Comparison of ENCODE assay signal across 16 cellular contexts in the genomic region with DNA sequence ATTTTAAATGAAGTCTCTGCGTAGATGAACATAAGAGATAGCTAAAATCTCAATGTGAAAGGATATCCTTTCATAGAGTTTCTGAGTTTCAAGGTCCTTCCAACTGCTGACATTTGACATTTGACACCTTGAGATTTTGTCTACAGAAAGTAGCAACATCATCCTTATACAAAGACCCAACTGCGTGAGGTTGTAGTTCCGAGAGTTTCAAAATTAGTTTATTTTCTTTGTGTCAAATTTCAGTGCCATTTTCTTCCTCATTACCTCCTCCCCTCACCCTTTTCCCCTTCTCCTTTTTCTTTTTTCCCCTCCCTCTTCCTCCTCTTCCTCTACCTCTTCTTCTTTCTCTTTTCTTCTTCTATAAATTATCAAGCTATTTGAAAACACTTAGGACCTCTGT. TPM values are rescaled to one million over a fixed set of nuclear protein-coding genes. Genes with fewer than 3 reads are reported as not detected.
DNase-seq lines count a peak whose midpoint lies in the region; ATAC-seq and FAIRE-seq lines count a peak whose summit lies in the region.
"Had no signal": no experiment of that assay in that cellular context is flagged by ENCODE, and none has a peak within 500 bp of the region (broad histone marks: within the 10 kb centered on the region; RNA-seq: fewer than 3 reads in every experiment).

No MANE protein-coding gene starts in this region.

- DNase-seq in activated CD8-positive, alpha-beta memory T cell treated with anti-CD3 and anti-CD28 coated beads, Interleukin-2, amount 10 ng/mL, durations not matched to agents 7 days and 5 days, result no peak
- no peak for DNase-seq in activated CD8-positive, alpha-beta memory T cell treated with anti-CD3 and anti-CD28 coated beads, Interleukin-2, amount 50 U/mL, for 48 hours
- DNase-seq in GM19239 (ENCODE audit: insufficient read length, low spot score) (no peak), SK-N-DZ (ENCODE audit: low spot score) (no peak), amniotic stem cell (lab: John Stamatoyannopoulos, UW) (no peak)
- no peak for DNase-seq in activated CD4-positive, alpha-beta memory T cell treated with anti-CD3 and anti-CD28 coated beads for 36 hours
- DNase-seq in stimulated activated effector memory CD8-positive, alpha-beta T cell treated with anti-CD3 and anti-CD28 coated beads, Interleukin-12 subunit alpha, Interleukin-12 subunit beta, amount 100 ng/mL, for 72 hours (ENCODE audit: low spot score in 2 of 2), result no peak
- DNase-seq: DMS 273 treated with DMSO at 0.1 percent for 48 hours, GF-D8, NCI-H1417, NCI-H187 treated with DMSO at 0.1 percent for 48 hours, NCI-H510A, NCI-H774, PC-9 had no signal

- ATAC-seq in activated CD8-positive, alpha-beta memory T cell treated with anti-CD3 and anti-CD28 coated beads, Interleukin-2, amount 10 ng/mL, durations not matched to agents 7 days and 5 days, result no peak
- ATAC-seq in stimulated activated effector memory CD8-positive, alpha-beta T cell treated with anti-CD3 and anti-CD28 coated beads, Interleukin-12 subunit alpha, Interleukin-12 subunit beta, amount 100 ng/mL, for 72 hours, result no peak

- H3K9me3 Mint-ChIP-seq in activated CD8-positive, alpha-beta memory T cell treated with anti-CD3 and anti-CD28 coated beads, Interleukin-2, amount 10 ng/mL, durations not matched to agents 7 days and 5 days (ENCODE audit: low read depth), result peaks cover 3% of the 10 kb centered on the region
- H3K9me3 Mint-ChIP-seq in activated CD4-positive, alpha-beta memory T cell treated with anti-CD3 and anti-CD28 coated beads for 36 hours, result peaks cover 3% of the 10 kb centered on the region
- H3K9me3 Mint-ChIP-seq in stimulated activated effector memory CD8-positive, alpha-beta T cell treated with anti-CD3 and anti-CD28 coated beads, Interleukin-12 subunit alpha, Interleukin-12 subunit beta, amount 100 ng/mL, for 72 hours, result peaks cover 3% of the 10 kb centered on the region

- POLR2A ChIA-PET in activated CD4-positive, alpha-beta memory T cell treated with anti-CD3 and anti-CD28 coated beads for 36 hours (lab: Charles Lee), result interaction anchor here (1.2 to 3.6 kb wide), 5 partner anchors 20 to 71 kb away, joined by 4 to 31 read pairs (median 4); a partner anchor contains a TSS

- intact Hi-C loops in activated CD4-positive, alpha-beta memory T cell treated with anti-CD3 and anti-CD28 coated beads for 36 hours (cut with micrococcal nuclease), result loop anchor here (1.0 to 2.0 kb wide), 2 partner anchors 20 to 165 kb away; a partner anchor contains a TSS

- CTCF ChIA-PET in activated CD8-positive, alpha-beta memory T cell treated with anti-CD3 and anti-CD28 coated beads, Interleukin-2, amount 10 ng/mL, durations not matched to agents 7 days and 5 days (lab: Charles Lee), result interaction anchor here (1.0 to 9.1 kb wide), 9 partner anchors 7 to 364 kb away, joined by 3 to 141 read pairs (median 47); a partner anchor contains a TSS
- CTCF ChIA-PET in activated CD4-positive, alpha-beta memory T cell treated with anti-CD3 and anti-CD28 coated beads for 36 hours (lab: Charles Lee), result interaction anchor here (0.8 to 4.5 kb wide), 13 partner anchors 7 to 200 kb away, joined by 3 to 36 read pairs (median 5); no protein-coding TSS in a partner anchor

- peak; percentile 26 for FAIRE-seq in GM19239 (lab: Jason Lieb, UNC)
- FAIRE-seq: A204.1 had no signal

- H3K4me1 Mint-ChIP-seq in activated CD8-positive, alpha-beta memory T cell treated with anti-CD3 and anti-CD28 coated beads, Interleukin-2, amount 10 ng/mL, durations not matched to agents 7 days and 5 days, result peaks cover 73% of the 10 kb centered on the region
- H3K4me1 Mint-ChIP-seq in activated CD4-positive, alpha-beta memory T cell treated with anti-CD3 and anti-CD28 coated beads for 36 hours (ENCODE audit: low read depth), result peaks cover 54% of the 10 kb centered on the region
- H3K4me1 Mint-ChIP-seq in stimulated activated effector memory CD8-positive, alpha-beta T cell treated with anti-CD3 and anti-CD28 coated beads, Interleukin-12 subunit alpha, Interleukin-12 subunit beta, amount 100 ng/mL, for 72 hours, result peaks cover 68% of the 10 kb centered on the region

- peaks cover 10% of the 10 kb centered on the region for H3K36me3 Mint-ChIP-seq in activated CD8-positive, alpha-beta memory T cell treated with anti-CD3 and anti-CD28 coated beads, Interleukin-2, amount 10 ng/mL, durations not matched to agents 7 days and 5 days
- no peaks in the 10 kb centered on the region for H3K36me3 Mint-ChIP-seq in activated CD4-positive, alpha-beta memory T cell treated with anti-CD3 and anti-CD28 coated beads for 36 hours
- H3K36me3 Mint-ChIP-seq in stimulated activated effector memory CD8-positive, alpha-beta T cell treated with anti-CD3 and anti-CD28 coated beads, Interleukin-12 subunit alpha, Interleukin-12 subunit beta, amount 100 ng/mL, for 72 hours, result peaks cover 14% of the 10 kb centered on the region

- no peaks in the 10 kb centered on the region for H3K27me3 Mint-ChIP-seq in activated CD8-positive, alpha-beta memory T cell treated with anti-CD3 and anti-CD28 coated beads, Interleukin-2, amount 10 ng/mL, durations not matched to agents 7 days and 5 days
- H3K27me3 Mint-ChIP-seq in activated CD4-positive, alpha-beta memory T cell treated with anti-CD3 and anti-CD28 coated beads for 36 hours, result no peaks in the 10 kb centered on the region

- no peak overlapping the region for H3K4me3 Mint-ChIP-seq in activated CD8-positive, alpha-beta memory T cell treated with anti-CD3 and anti-CD28 coated beads, Interleukin-2, amount 10 ng/mL, durations not matched to agents 7 days and 5 days
- no peak overlapping the region for H3K4me3 Mint-ChIP-seq in activated CD4-positive, alpha-beta memory T cell treated with anti-CD3 and anti-CD28 coated beads for 36 hours
- H3K4me3 Mint-ChIP-seq in stimulated activated effector memory CD8-positive, alpha-beta T cell treated with anti-CD3 and anti-CD28 coated beads, Interleukin-12 subunit alpha, Interleukin-12 subunit beta, amount 100 ng/mL, for 72 hours, result peak overlapping the region; percentile 15

- peak overlapping the region; percentile 65 for H3K27ac Mint-ChIP-seq in activated CD8-positive, alpha-beta memory T cell treated with anti-CD3 and anti-CD28 coated beads, Interleukin-2, amount 10 ng/mL, durations not matched to agents 7 days and 5 days
- H3K27ac Mint-ChIP-seq in activated CD4-positive, alpha-beta memory T cell treated with anti-CD3 and anti-CD28 coated beads for 36 hours, result peak overlapping the region; percentile 66
- peak overlapping the region; percentile 94 for H3K27ac Mint-ChIP-seq in stimulated activated effector memory CD8-positive, alpha-beta T cell treated with anti-CD3 and anti-CD28 coated beads, Interleukin-12 subunit alpha, Interleukin-12 subunit beta, amount 100 ng/mL, for 72 hours

RNA-seq across cellular contexts. Expression of a gene that starts 26.9 kb away (rescaled TPM):
- 10 to 100 TPM; 74.6 to 81.3 TPM for total RNA-seq in activated CD8-positive, alpha-beta memory T cell treated with anti-CD3 and anti-CD28 coated beads, Interleukin-2, amount 10 ng/mL, durations not matched to agents 7 days and 5 days
- total RNA-seq in activated CD4-positive, alpha-beta memory T cell treated with anti-CD3 and anti-CD28 coated beads for 36 hours, result 100 to 1,000 TPM; 171 to 182 TPM
- not detected in 2 replicates for polyA plus RNA-seq in SK-N-DZ (2014; cell fraction: cytosol; rRNA removed)
- polyA plus RNA-seq in SK-N-DZ (2014; cell fraction: nucleus; rRNA removed), result not detected in 2 replicates
- total RNA-seq: SJSA1 had no signal
